Comparison of ENCODE assay signal across 8 cellular contexts in genomic region chr1:208242829-208243521, GRCh38. TPM values are rescaled to one million over a fixed set of nuclear protein-coding genes. Genes with fewer than 3 reads are reported as not detected.
A peak's percentile ranks its signal among the peaks of the same experiment; 100 is the strongest.
DNase-seq lines count a peak whose midpoint lies in the region; ATAC-seq and TF ChIP-seq lines count a peak whose summit lies in the region.

No MANE protein-coding gene starts in this region.

- H3K4me1 Mint-ChIP-seq in CD4-positive, alpha-beta T cell (ENCODE audit: low read depth): peaks cover 10% of the 10 kb centered on the region

- no peak for TF ChIP-seq CTCF in CD4-positive, alpha-beta T cell (IDR thresholded peaks at IDR 0.05)
- TF ChIP-seq CTCF in HL-60 (IDR thresholded peaks at IDR 0.05; ENCODE audit: insufficient read depth, low read length) (no peak), adrenal gland (IDR thresholded peaks at IDR 0.05) (no peak)

- CTCF ChIA-PET in CD4-positive, alpha-beta T cell (lab: Charles Lee): interaction anchor here (3.4 kb wide), 1 partner anchor 221 kb away, joined by 38 read pairs; no protein-coding TSS in a partner anchor

- H3K27me3 Mint-ChIP-seq in CD4-positive, alpha-beta T cell: peaks cover 37% of the 10 kb centered on the region

- H3K27ac Mint-ChIP-seq in CD4-positive, alpha-beta T cell: no peak overlapping the region

- no peaks in the 10 kb centered on the region for H3K36me3 Mint-ChIP-seq in CD4-positive, alpha-beta T cell (ENCODE audit: low read depth)

- H3K9ac ChIP-seq in skeletal muscle tissue (ENCODE audit: low read depth in 1 of 3, low read length in 3 of 3): peak overlapping the region; percentile 88 to 95 (median 89)

- no peak for TF ChIP-seq POLR2A in adrenal gland (IDR thresholded peaks at IDR 0.05)

- DNase-seq in CD4-positive, alpha-beta T cell: peak in 1 of 10 experiments; percentile 15
- no peak for DNase-seq in HL-60 (ENCODE audit: low read depth in 1 of 2, low spot score in 1 of 2)
- DNase-seq in adrenal gland: peak in 2 of 7 donors; percentile 32 to 34
- no peak for DNase-seq in NOMO-1 treated with DMSO at 0.1 percent for 48 hours (lab: John Stamatoyannopoulos, UW; ENCODE audit: unreplicated experiment)

- no peak for ATAC-seq in CD4-positive, alpha-beta T cell (ENCODE audit: poor library complexity)
- no peak for ATAC-seq in HG03097 (IDR thresholded peaks at IDR 0.05; ENCODE audit: low FRiP score, unreplicated experiment)
- ATAC-seq in GM18498 (IDR thresholded peaks at IDR 0.05; ENCODE audit: unreplicated experiment): no peak

- H3K4me3 Mint-ChIP-seq in CD4-positive, alpha-beta T cell: peak overlapping the region; percentile 82

- H3K4me1 ChIP-seq in adrenal gland (replicated peaks in 1 of 2): peaks cover 0 to 19% of the 10 kb centered on the region in 2 donors
- peaks cover 50 to 56% (median 52%) of the 10 kb centered on the region in 3 donors for H3K4me1 ChIP-seq in skeletal muscle tissue (ENCODE audit: control insufficient read depth in 3 of 3, insufficient read depth in 3 of 3, low read length in 3 of 3)

- no peaks in the 10 kb centered on the region for H3K9me3 Mint-ChIP-seq in CD4-positive, alpha-beta T cell

- intact Hi-C loops in CD4-positive, alpha-beta T cell (cut with DNase I, micrococcal nuclease): loop anchor here in 1 of 2 experiments (2.0 to 10.0 kb wide), 2 partner anchors 216 to 368 kb away; no protein-coding TSS in a partner anchor
- intact Hi-C loops in adrenal gland (cut with DNase I): loop anchor here (5.0 kb wide), 3 partner anchors 111 to 221 kb away; no protein-coding TSS in a partner anchor

- POLR2A ChIA-PET in CD4-positive, alpha-beta T cell (lab: Charles Lee): interaction anchor here (2.2 kb wide), 1 partner anchor 9 kb away, joined by 9 read pairs; no protein-coding TSS in a partner anchor

- H3K27ac ChIP-seq in CD4-positive, alpha-beta T cell (ENCODE audit: low read depth, low read length): no peak overlapping the region
- no peak overlapping the region for H3K27ac ChIP-seq in HL-60 (replicated peaks)
- H3K27ac ChIP-seq in adrenal gland: peak overlapping the region in 3 of 5 donors; percentile 48 to 95 (median 83)
- peak overlapping the region; percentile 85 for H3K27ac ChIP-seq in skeletal muscle tissue (ENCODE audit: low read depth, low read length)

- H3K9me3 ChIP-seq in CD4-positive, alpha-beta T cell (ENCODE audit: control insufficient read depth, low read length): no peaks in the 10 kb centered on the region
- no peaks in the 10 kb centered on the region for H3K9me3 ChIP-seq in adrenal gland (replicated peaks in 1 of 3)
- H3K9me3 ChIP-seq in skeletal muscle tissue (ENCODE audit: control insufficient read depth in 3 of 3, low read length in 3 of 3): no peaks in the 10 kb centered on the region

- 2 to 3% (median 3%) methylated on average over 10 to 54 of the region's 54 CpGs; no CpG with 5 or more reads in 1 of the 4 donors for WGBS in adrenal gland, 4 donors

- peak overlapping the region; percentile 41 for H3K4me3 ChIP-seq in HL-60 (replicated peaks; ENCODE audit: insufficient read depth, low read length)
- peak overlapping the region in 2 of 4 donors; percentile 50 to 90 for H3K4me3 ChIP-seq in adrenal gland
- peak overlapping the region; percentile 66 for H3K4me3 ChIP-seq in iPS-11a (ENCODE audit: low read depth, low read length)
- peak overlapping the region; percentile 83 to 91 (median 89) for H3K4me3 ChIP-seq in skeletal muscle tissue (ENCODE audit: low read length in 3 of 3)

- H3K36me3 ChIP-seq in adrenal gland (replicated peaks in 1 of 2): no peaks in the 10 kb centered on the region
- H3K36me3 ChIP-seq in skeletal muscle tissue (ENCODE audit: control insufficient read depth in 3 of 3, insufficient read depth in 3 of 3, low read length in 3 of 3): peaks cover 0 to 4% (median 0%) of the 10 kb centered on the region in 3 donors

- peaks cover 27% of the 10 kb centered on the region for H3K27me3 ChIP-seq in CD4-positive, alpha-beta T cell (ENCODE audit: control insufficient read depth, insufficient read depth, low read length)
- peaks cover 24% of the 10 kb centered on the region for H3K27me3 ChIP-seq in HL-60 (ENCODE audit: insufficient read depth, poor library complexity, severe bottlenecking)
- no peaks in the 10 kb centered on the region for H3K27me3 ChIP-seq in adrenal gland
- H3K27me3 ChIP-seq in skeletal muscle tissue (ENCODE audit: control insufficient read depth in 3 of 3, insufficient read depth in 3 of 3, low read length in 3 of 3): no peaks in the 10 kb centered on the region

RNA-seq across cellular contexts. Expression of gene PLXNA2, which starts 1.2 kb away (rescaled TPM):
- total RNA-seq in CD4-positive, alpha-beta T cell: under 1 TPM; 0.75 to 0.77 TPM
- total RNA-seq in adrenal gland: 1 to 10 TPM; 2.7 to 9.4 (median 5.3) TPM
- 1 to 10 TPM; 2.8 to 4.3 (median 4.3) TPM for polyA plus RNA-seq in adrenal gland
- 14.1 TPM for total RNA-seq in skeletal muscle tissue

Comparison
In these comparisons a context has a peak if more than half of its experiments do, and no peak if none do; other contexts are left out.
1. H3K27ac ChIP-seq: peak in adrenal gland (3 of 5) and skeletal muscle tissue (single experiment); none in CD4-positive, alpha-beta T cell (single experiment) and HL-60 (single experiment).